In the genomic region with DNA sequence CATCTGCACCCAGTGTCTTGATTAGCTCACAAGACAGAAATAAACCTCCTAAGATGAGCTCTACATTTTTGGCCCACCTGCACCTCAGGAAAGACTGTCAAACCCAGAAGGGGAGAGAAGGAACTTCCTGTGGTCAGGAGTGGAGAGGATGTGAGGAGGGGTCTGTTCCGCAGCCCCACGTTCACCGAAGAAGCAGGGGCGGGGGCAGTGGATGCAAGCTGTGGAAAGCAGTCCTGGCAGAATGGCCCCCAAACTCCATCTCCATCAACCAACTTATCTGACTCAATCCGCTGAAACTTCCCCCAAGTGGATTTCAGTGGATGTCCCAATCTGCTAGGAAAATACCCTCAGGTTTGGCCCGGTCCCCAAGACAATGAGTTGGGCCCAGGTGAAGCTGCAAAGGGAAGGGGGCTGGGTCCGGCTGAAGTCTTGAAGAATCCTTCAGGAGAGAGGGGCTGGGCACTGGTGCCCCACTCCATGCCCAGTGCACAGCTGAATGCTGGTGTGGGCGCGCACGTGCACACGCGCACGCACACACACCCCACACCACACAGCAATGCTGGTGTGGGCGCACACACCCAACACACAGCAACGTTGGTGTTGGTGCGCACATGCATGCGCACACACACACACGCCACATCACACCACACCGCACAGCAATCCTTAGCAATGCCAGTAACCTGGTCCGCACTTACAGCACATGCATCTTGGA, we compare ENCODE assay signal across 18 cellular contexts.
DNase-seq lines count a peak whose midpoint lies in the region; ATAC-seq and TF ChIP-seq lines count a peak whose summit lies in the region.
"Had no signal": no experiment of that assay in that cellular context is flagged by ENCODE, and none has a peak within 500 bp of the region (broad histone marks: within the 10 kb centered on the region; RNA-seq: fewer than 3 reads in every experiment).

No MANE protein-coding gene starts in this region.

- H3K36me3 ChIP-seq in BLaER1 treated with 17β-estradiol and CSF1 and Interleukin-3, amounts not matched to agents 10 nM and 100 nM: peaks cover 9 to 87% (median 57%) of the 10 kb centered on the region in 11 experiments; a peak in 20 of 22 replicates
- peaks cover 0 to 55% (median 39%) of the 10 kb centered on the region in 4 donors for H3K36me3 ChIP-seq in esophagus muscularis mucosa
- peaks cover 3 to 46% of the 10 kb centered on the region in 2 donors for H3K36me3 ChIP-seq in psoas muscle (ENCODE audit: insufficient read depth in 1 of 2, low read depth in 1 of 2)

- intact Hi-C loops in esophagus muscularis mucosa (cut with DNase I) (no loop called here), psoas muscle (cut with DNase I) (no loop called here)

- peak overlapping the region in 2 of 10 experiments; percentile 33 to 38; a peak in 3 of 20 replicates for H3K4me3 ChIP-seq in BLaER1 treated with 17β-estradiol and CSF1 and Interleukin-3, amounts not matched to agents 10 nM and 100 nM
- H3K4me3 ChIP-seq in esophagus muscularis mucosa (no peak overlapping the region), psoas muscle (no peak overlapping the region)
- H3K4me3 ChIP-seq: prostate gland had no signal

- no peak for ATAC-seq in psoas muscle
- no peak for ATAC-seq in GM21390 (IDR thresholded peaks at IDR 0.05; ENCODE audit: unreplicated experiment)
- ATAC-seq: stimulated activated naive B cell treated with anti-CD40 and anti-IgM and Interleukin-4, amounts not matched to agents 10 μg/mL and 1 μg/mL and 100 μg/mL, for 72 hours; T-cell had no signal

- H3K4me2 ChIP-seq in BLaER1 treated with 17β-estradiol and CSF1 and Interleukin-3, amounts not matched to agents 10 nM and 100 nM: peak overlapping the region; percentile 33 to 97 (median 81); a peak in 21 of 22 replicates

- H3K4me1 ChIP-seq in BLaER1 treated with 17β-estradiol and CSF1 and Interleukin-3, amounts not matched to agents 10 nM and 100 nM: peaks cover 17 to 100% (median 99%) of the 10 kb centered on the region in 10 experiments
- H3K4me1 ChIP-seq in esophagus muscularis mucosa (peaks cover 68 to 100% (median 98%) of the 10 kb centered on the region in 4 donors), psoas muscle (peaks cover 58% of the 10 kb centered on the region)

- TF ChIP-seq EP300 in esophagus muscularis mucosa (IDR thresholded peaks at IDR 0.05): no peak

- 89% methylated on average over 20 of the region's 20 CpGs for WGBS in esophagus muscularis mucosa
- WGBS in psoas muscle, 3 donors: 85 to 88% (median 87%) methylated on average over 20 of the region's 20 CpGs

- H3K27me3 ChIP-seq in BLaER1 treated with 17β-estradiol and CSF1 and Interleukin-3, amounts not matched to agents 10 nM and 100 nM: no peaks in the 10 kb centered on the region
- H3K27me3 ChIP-seq in esophagus muscularis mucosa: no peaks in the 10 kb centered on the region
- H3K27me3 ChIP-seq in psoas muscle (ENCODE audit: insufficient read depth in 3 of 3, low read length in 2 of 3): no peaks in the 10 kb centered on the region

- no peaks in the 10 kb centered on the region for H3K9me3 ChIP-seq in BLaER1 treated with 17β-estradiol and CSF1 and Interleukin-3, amounts not matched to agents 10 nM and 100 nM (replicated peaks in 1 of 11)
- H3K9me3 ChIP-seq in esophagus muscularis mucosa (no peaks in the 10 kb centered on the region), psoas muscle (no peaks in the 10 kb centered on the region)
- H3K9me3 ChIP-seq: prostate gland had no signal

- no peak for TF ChIP-seq POLR2A in esophagus muscularis mucosa (IDR thresholded peaks at IDR 0.05; ENCODE audit: low read depth)

- DNase-seq in NAMALWA (ENCODE audit: low spot score): peak; percentile 4
- no peak for DNase-seq in esophagus muscularis mucosa (ENCODE audit: extremely low spot score)
- DNase-seq in psoas muscle: no peak
- no peak for DNase-seq in NCI-H524 (lab: John Stamatoyannopoulos, UW)
- no peak for DNase-seq in stimulated activated naive CD4-positive, alpha-beta T cell treated with Interleukin-2 at 50 U/mL for 16 hours (lab: John Stamatoyannopoulos, UW)
- DNase-seq in globus pallidus (ENCODE audit: low spot score): no peak
- DNase-seq: activated CD4-positive, alpha-beta T cell treated with anti-CD3 and anti-CD28 coated beads, Interleukin-2, amount 50 U/mL, for 4 hours; activated naive CD4-positive, alpha-beta T cell treated with anti-CD3 and anti-CD28 coated beads for 36 hours; activated T-cell treated with anti-CD3 and anti-CD28 coated beads for 4 hours; DMS79 treated with DMSO at 0.1 percent for 48 hours; immature natural killer cell; NCI-H2029 treated with DMSO at 0.1 percent for 48 hours; stimulated activated naive B cell treated with anti-CD40 and anti-IgM and Interleukin-4, amounts not matched to agents 10 μg/mL and 1 μg/mL and 100 μg/mL, for 72 hours; T-cell had no signal

- peak overlapping the region in 5 of 11 experiments; percentile 42 to 59 (median 54); a peak in 11 of 22 replicates for H3K9ac ChIP-seq in BLaER1 treated with 17β-estradiol and CSF1 and Interleukin-3, amounts not matched to agents 10 nM and 100 nM

- peaks cover 0 to 79% (median 39%) of the 10 kb centered on the region in 11 experiments; a peak in 14 of 22 replicates for H4K20me1 ChIP-seq in BLaER1 treated with 17β-estradiol and CSF1 and Interleukin-3, amounts not matched to agents 10 nM and 100 nM

- TF ChIP-seq CTCF in esophagus muscularis mucosa (IDR thresholded peaks at IDR 0.05): no peak
- TF ChIP-seq CTCF in psoas muscle (IDR thresholded peaks at IDR 0.05): no peak

- H3K27ac ChIP-seq in BLaER1 treated with 17β-estradiol and CSF1 and Interleukin-3, amounts not matched to agents 10 nM and 100 nM: peak overlapping the region in 6 of 11 experiments; percentile 15 to 71 (median 60); a peak in 11 of 22 replicates
- H3K27ac ChIP-seq in esophagus muscularis mucosa (replicated peaks in 1 of 4): peak overlapping the region in 3 of 4 donors; percentile 82 to 86 (median 82)
- peak overlapping the region; percentile 77 for H3K27ac ChIP-seq in psoas muscle
- H3K27ac ChIP-seq: VCaP had no signal
